In genomic region chr2:16722677-16723076, GRCh38 we compare ENCODE assay signal across 1 cellular context.
TF ChIP-seq lines count a peak whose summit lies in the region.

No MANE protein-coding gene starts in this region.

TF ChIP-seq in GM23338, 12 proteins besides CTCF, POLR2A, EP300 and RAD21:
- TF ChIP-seq ZNF114 (CRISPR knock-in tag; IDR thresholded peaks at IDR 0.05), result peak; percentile 79; the same call in 1 of the 2 replicates
- no peak for TF ChIP-seq CREB1 (CRISPR knock-in tag; IDR thresholded peaks at IDR 0.05; ENCODE audit: low read depth)
- TF ChIP-seq ZNF331 (CRISPR knock-in tag; IDR thresholded peaks at IDR 0.05; ENCODE audit: low read depth), result no peak
- no peak for TF ChIP-seq EZH2phosphoT487 (IDR thresholded peaks at IDR 0.05; ENCODE audit: unreplicated experiment)
- peak; percentile 77 for TF ChIP-seq ZNF462 (CRISPR knock-in tag; IDR thresholded peaks at IDR 0.05)
